ENCODE assay signal across 1 cellular context in the genomic region with DNA sequence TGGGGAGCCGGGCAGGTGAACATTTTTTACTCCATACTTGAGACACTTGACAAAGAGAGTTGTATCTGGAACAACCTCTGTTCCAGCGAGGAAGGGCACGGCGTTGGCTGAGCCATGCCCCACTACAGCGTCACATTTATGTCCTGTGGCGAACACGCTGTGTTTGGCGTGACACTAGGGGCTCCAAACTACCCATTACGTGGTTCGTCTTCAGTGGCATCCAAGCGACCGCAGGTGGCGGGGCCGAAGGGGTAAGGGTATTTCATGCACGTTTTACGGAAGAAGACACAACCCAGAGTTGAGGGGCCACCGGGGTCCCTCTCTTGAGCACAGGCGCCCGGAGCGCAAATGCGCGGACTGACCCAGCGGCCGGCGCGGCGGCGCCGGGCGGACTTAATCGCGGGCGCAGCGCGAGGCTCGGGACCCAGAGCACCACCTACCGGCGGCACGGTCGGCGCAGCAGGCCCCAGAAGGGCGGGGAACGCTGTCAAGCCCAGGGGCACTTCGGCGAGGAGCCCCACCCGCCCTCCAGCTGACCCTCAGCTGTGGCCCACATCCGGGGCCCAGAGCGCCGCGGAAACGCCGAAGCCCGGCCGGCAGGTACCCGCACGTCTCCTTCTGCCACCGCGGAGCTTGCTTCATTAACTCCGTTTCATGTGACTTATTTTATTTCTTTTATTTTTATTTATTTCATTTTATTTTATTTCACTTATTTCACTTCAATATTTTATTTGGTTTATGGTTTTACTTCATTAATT.
TF ChIP-seq lines count a peak whose summit lies in the region.

No MANE protein-coding gene starts in this region.

TF ChIP-seq in K562, 482 proteins besides CTCF, POLR2A, EP300 and RAD21 (continued from another document):
- TF ChIP-seq BCL6 (CRISPR knock-in tag; IDR thresholded peaks at IDR 0.05) (no peak), MBD2 (IDR thresholded peaks at IDR 0.05; ENCODE audit: borderline replicate concordance, low read depth) (no peak), ZFPM2 (CRISPR knock-in tag; IDR thresholded peaks at IDR 0.05) (no peak), CBX3 (IDR thresholded peaks at IDR 0.05; ENCODE audit: borderline replicate concordance in 1 of 2, low read length in 2 of 2) (peak in 1 of 2 experiments; percentile 82; a peak in 1 of 3 replicates), ZFP30 (CRISPR knock-in tag; IDR thresholded peaks at IDR 0.05; ENCODE audit: borderline replicate concordance) (no peak), ZNF780A (CRISPR knock-in tag; IDR thresholded peaks at IDR 0.05) (no peak), RHOXF2B (CRISPR knock-in tag; conservative IDR thresholded peaks at IDR 0.05) (no peak), ERF (CRISPR knock-in tag; IDR thresholded peaks at IDR 0.05) (no peak), SMARCA4 (IDR thresholded peaks at IDR 0.05) (no peak), EGR1 (conservative IDR thresholded peaks at IDR 0.05) (no peak), ZFP1 (CRISPR knock-in tag; IDR thresholded peaks at IDR 0.05) (no peak)
- TF ChIP-seq, protein P1, sequence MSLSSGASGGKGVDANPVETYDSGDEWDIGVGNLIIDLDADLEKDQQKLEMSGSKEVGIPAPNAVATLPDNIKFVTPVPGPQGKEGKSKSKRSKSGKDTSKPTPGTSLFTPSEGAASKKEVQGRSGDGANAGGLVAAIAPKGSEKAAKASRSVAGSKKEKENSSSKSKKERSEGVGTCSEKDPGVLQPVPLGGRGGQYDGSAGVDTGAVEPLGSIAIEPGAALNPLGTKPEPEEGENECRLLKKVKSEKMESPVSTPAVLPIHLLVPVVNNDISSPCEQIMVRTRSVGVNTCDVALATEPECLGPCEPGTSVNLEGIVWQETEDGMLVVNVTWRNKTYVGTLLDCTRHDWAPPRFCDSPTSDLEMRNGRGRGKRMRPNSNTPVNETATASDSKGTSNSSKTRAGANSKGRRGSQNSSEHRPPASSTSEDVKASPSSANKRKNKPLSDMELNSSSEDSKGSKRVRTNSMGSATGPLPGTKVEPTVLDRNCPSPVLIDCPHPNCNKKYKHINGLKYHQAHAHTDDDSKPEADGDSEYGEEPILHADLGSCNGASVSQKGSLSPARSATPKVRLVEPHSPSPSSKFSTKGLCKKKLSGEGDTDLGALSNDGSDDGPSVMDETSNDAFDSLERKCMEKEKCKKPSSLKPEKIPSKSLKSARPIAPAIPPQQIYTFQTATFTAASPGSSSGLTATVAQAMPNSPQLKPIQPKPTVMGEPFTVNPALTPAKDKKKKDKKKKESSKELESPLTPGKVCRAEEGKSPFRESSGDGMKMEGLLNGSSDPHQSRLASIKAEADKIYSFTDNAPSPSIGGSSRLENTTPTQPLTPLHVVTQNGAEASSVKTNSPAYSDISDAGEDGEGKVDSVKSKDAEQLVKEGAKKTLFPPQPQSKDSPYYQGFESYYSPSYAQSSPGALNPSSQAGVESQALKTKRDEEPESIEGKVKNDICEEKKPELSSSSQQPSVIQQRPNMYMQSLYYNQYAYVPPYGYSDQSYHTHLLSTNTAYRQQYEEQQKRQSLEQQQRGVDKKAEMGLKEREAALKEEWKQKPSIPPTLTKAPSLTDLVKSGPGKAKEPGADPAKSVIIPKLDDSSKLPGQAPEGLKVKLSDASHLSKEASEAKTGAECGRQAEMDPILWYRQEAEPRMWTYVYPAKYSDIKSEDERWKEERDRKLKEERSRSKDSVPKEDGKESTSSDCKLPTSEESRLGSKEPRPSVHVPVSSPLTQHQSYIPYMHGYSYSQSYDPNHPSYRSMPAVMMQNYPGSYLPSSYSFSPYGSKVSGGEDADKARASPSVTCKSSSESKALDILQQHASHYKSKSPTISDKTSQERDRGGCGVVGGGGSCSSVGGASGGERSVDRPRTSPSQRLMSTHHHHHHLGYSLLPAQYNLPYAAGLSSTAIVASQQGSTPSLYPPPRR (CRISPR knock-in tag; IDR thresholded peaks at IDR 0.05; ENCODE audit: borderline replicate concordance), result 0 out of 2 replicates have a peak, but pooled peaks have one; percentile 37
- TF ChIP-seq, protein P2, sequence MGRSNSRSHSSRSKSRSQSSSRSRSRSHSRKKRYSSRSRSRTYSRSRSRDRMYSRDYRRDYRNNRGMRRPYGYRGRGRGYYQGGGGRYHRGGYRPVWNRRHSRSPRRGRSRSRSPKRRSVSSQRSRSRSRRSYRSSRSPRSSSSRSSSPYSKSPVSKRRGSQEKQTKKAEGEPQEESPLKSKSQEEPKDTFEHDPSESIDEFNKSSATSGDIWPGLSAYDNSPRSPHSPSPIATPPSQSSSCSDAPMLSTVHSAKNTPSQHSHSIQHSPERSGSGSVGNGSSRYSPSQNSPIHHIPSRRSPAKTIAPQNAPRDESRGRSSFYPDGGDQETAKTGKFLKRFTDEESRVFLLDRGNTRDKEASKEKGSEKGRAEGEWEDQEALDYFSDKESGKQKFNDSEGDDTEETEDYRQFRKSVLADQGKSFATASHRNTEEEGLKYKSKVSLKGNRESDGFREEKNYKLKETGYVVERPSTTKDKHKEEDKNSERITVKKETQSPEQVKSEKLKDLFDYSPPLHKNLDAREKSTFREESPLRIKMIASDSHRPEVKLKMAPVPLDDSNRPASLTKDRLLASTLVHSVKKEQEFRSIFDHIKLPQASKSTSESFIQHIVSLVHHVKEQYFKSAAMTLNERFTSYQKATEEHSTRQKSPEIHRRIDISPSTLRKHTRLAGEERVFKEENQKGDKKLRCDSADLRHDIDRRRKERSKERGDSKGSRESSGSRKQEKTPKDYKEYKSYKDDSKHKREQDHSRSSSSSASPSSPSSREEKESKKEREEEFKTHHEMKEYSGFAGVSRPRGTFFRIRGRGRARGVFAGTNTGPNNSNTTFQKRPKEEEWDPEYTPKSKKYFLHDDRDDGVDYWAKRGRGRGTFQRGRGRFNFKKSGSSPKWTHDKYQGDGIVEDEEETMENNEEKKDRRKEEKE (IDR thresholded peaks at IDR 0.05; ENCODE audit: borderline replicate concordance in 1 of 2, control insufficient read depth in 1 of 2, low read depth in 2 of 2, low read length in 1 of 2), result no peak
